1 cellular context compared by ENCODE assay signal in genomic region chr14:103091883-103092222, GRCh38.
TF ChIP-seq lines count a peak whose summit lies in the region.

No MANE protein-coding gene starts in this region.

TF ChIP-seq in A549, 52 proteins besides CTCF, POLR2A, EP300 and RAD21:
- TF ChIP-seq HES2 (IDR thresholded peaks at IDR 0.05) (no peak), FOXS1 (CRISPR knock-in tag; IDR thresholded peaks at IDR 0.05) (no peak), CBX2 (IDR thresholded peaks at IDR 0.05; ENCODE audit: borderline replicate concordance, low read depth) (no peak), ZFP36 (IDR thresholded peaks at IDR 0.05; ENCODE audit: borderline replicate concordance, partially characterized antibody) (no peak), REST (IDR thresholded peaks at IDR 0.05) (no peak), KDM1A (IDR thresholded peaks at IDR 0.05; ENCODE audit: low read depth) (peak; percentile 84; the same call in 1 of the 2 replicates), CHD4 (IDR thresholded peaks at IDR 0.05; ENCODE audit: borderline replicate concordance) (0 out of 2 replicates have a peak, but pooled peaks have one; percentile 48), KDM5A (IDR thresholded peaks at IDR 0.05) (no peak), RFX5 (IDR thresholded peaks at IDR 0.05) (no peak)
